Comparison of ENCODE assay signal across 14 cellular contexts in the genomic region with DNA sequence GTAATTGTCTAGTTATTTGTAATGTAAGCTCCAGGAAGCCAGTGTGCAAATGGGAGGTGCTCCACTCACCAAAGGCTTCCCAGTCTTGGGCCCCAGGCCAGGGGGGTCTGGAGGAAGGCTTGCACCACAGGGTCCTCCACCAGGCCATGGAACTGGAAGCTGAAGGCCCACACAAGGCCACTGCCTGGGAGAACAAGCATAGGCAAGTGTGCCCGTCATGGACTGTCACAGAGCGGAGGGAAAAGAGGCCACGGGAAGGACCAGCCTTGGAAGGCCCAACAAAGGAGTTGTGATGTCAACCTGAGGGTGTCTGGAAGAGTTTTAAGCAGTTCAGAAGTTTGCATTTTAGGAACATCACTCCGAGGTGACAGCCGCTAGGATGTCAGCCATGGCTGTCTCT. TPM values are rescaled to one million over a fixed set of nuclear protein-coding genes. Genes with fewer than 3 reads are reported as not detected.
A peak's percentile ranks its signal among the peaks of the same experiment; 100 is the strongest.
DNase-seq lines count a peak whose midpoint lies in the region; ATAC-seq and TF ChIP-seq lines count a peak whose summit lies in the region.
"Had no signal": no experiment of that assay in that cellular context is flagged by ENCODE, and none has a peak within 500 bp of the region (broad histone marks: within the 10 kb centered on the region; RNA-seq: fewer than 3 reads in every experiment).

No MANE protein-coding gene starts in this region.

- no peak overlapping the region for H3K4me3 ChIP-seq in Caco-2 (ENCODE audit: low read depth, low read length)
- H3K4me3 ChIP-seq: K562, Peyer's patch, SK-N-MC had no signal

- peaks cover 27% of the 10 kb centered on the region for H3K36me3 Mint-ChIP-seq in activated CD8-positive, alpha-beta T cell treated with anti-CD3 and anti-CD28 coated beads, Interleukin-2, amount 10 ng/mL, durations not matched to agents 7 days and 5 days (ENCODE audit: low read depth)
- peaks cover 26% of the 10 kb centered on the region for H3K36me3 Mint-ChIP-seq in activated CD8-positive, alpha-beta T cell treated with anti-CD3 and anti-CD28 coated beads for 36 hours (ENCODE audit: low read depth)
- H3K36me3 Mint-ChIP-seq in Caco-2 (ENCODE audit: insufficient read depth, unreplicated experiment): peaks cover 36% of the 10 kb centered on the region
- H3K36me3 Mint-ChIP-seq in activated T-helper 17 cell treated with anti-CD3 and anti-CD28 coated beads, Interleukin-2, amount 50 U/mL, for 72 hours (ENCODE audit: low read depth): peaks cover 32% of the 10 kb centered on the region

- ATAC-seq in activated CD8-positive, alpha-beta T cell treated with anti-CD3 and anti-CD28 coated beads, Interleukin-2, amount 10 ng/mL, durations not matched to agents 7 days and 5 days: no peak
- no peak for ATAC-seq in activated CD8-positive, alpha-beta T cell treated with anti-CD3 and anti-CD28 coated beads for 36 hours
- no peak for ATAC-seq in activated T-helper 17 cell treated with anti-CD3 and anti-CD28 coated beads, Interleukin-2, amount 50 U/mL, for 72 hours (replicated peaks)
- no peak for ATAC-seq in GM19324 (IDR thresholded peaks at IDR 0.05; ENCODE audit: low FRiP score, unreplicated experiment)
- ATAC-seq: K562, Right ventricle myocardium inferior had no signal

- no peaks in the 10 kb centered on the region; the same call in 1 of the 2 replicates for H3K36me3 ChIP-seq in Caco-2 (ENCODE audit: control insufficient read depth, insufficient read depth, low read length)
- H3K36me3 ChIP-seq: Peyer's patch had no signal

- H3K9me3 Mint-ChIP-seq in activated CD8-positive, alpha-beta T cell treated with anti-CD3 and anti-CD28 coated beads, Interleukin-2, amount 10 ng/mL, durations not matched to agents 7 days and 5 days (ENCODE audit: insufficient read depth): no peaks in the 10 kb centered on the region
- peaks cover 1% of the 10 kb centered on the region for H3K9me3 Mint-ChIP-seq in activated CD8-positive, alpha-beta T cell treated with anti-CD3 and anti-CD28 coated beads for 36 hours
- H3K9me3 Mint-ChIP-seq in Caco-2 (ENCODE audit: unreplicated experiment): no peaks in the 10 kb centered on the region
- no peaks in the 10 kb centered on the region for H3K9me3 Mint-ChIP-seq in activated T-helper 17 cell treated with anti-CD3 and anti-CD28 coated beads, Interleukin-2, amount 50 U/mL, for 72 hours

- peaks cover 2% of the 10 kb centered on the region; the same call in 1 of the 2 replicates for H3K4me1 ChIP-seq in Caco-2

- peak overlapping the region; percentile 68 for H3K27ac Mint-ChIP-seq in activated CD8-positive, alpha-beta T cell treated with anti-CD3 and anti-CD28 coated beads, Interleukin-2, amount 10 ng/mL, durations not matched to agents 7 days and 5 days
- no peak overlapping the region for H3K27ac Mint-ChIP-seq in activated CD8-positive, alpha-beta T cell treated with anti-CD3 and anti-CD28 coated beads for 36 hours
- no peak overlapping the region for H3K27ac Mint-ChIP-seq in Caco-2 (ENCODE audit: unreplicated experiment)
- H3K27ac Mint-ChIP-seq in activated T-helper 17 cell treated with anti-CD3 and anti-CD28 coated beads, Interleukin-2, amount 50 U/mL, for 72 hours: no peak overlapping the region

- H3K4me3 Mint-ChIP-seq in activated CD8-positive, alpha-beta T cell treated with anti-CD3 and anti-CD28 coated beads, Interleukin-2, amount 10 ng/mL, durations not matched to agents 7 days and 5 days: no peak overlapping the region
- H3K4me3 Mint-ChIP-seq in activated CD8-positive, alpha-beta T cell treated with anti-CD3 and anti-CD28 coated beads for 36 hours: no peak overlapping the region
- H3K4me3 Mint-ChIP-seq in Caco-2 (ENCODE audit: unreplicated experiment): peak overlapping the region; percentile 35
- H3K4me3 Mint-ChIP-seq in activated T-helper 17 cell treated with anti-CD3 and anti-CD28 coated beads, Interleukin-2, amount 50 U/mL, for 72 hours: peak overlapping the region; percentile 23

- DNase-seq in activated CD8-positive, alpha-beta T cell treated with anti-CD3 and anti-CD28 coated beads, Interleukin-2, amount 10 ng/mL, durations not matched to agents 7 days and 5 days: no peak
- no peak for DNase-seq in activated CD8-positive, alpha-beta T cell treated with anti-CD3 and anti-CD28 coated beads for 36 hours
- DNase-seq in Caco-2: no peak
- peak; percentile 63 for DNase-seq in posterior vena cava (ENCODE audit: low spot score)
- DNase-seq in kidney glomerular epithelial cell (lab: John Stamatoyannopoulos, UW): no peak
- DNase-seq: NCI-H1105; NCI-H526; NK-92 treated with Interleukin-12 subunit alpha and Interleukin-12 subunit beta, amount 100 ng/mL, for 24 hours had no signal

- POLR2A ChIA-PET in activated CD8-positive, alpha-beta T cell treated with anti-CD3 and anti-CD28 coated beads, Interleukin-2, amount 10 ng/mL, durations not matched to agents 7 days and 5 days (lab: Charles Lee): interaction anchor here (5.8 kb wide), 1 partner anchor 26 kb away, joined by 60 read pairs; a partner anchor contains a TSS
- POLR2A ChIA-PET in activated CD8-positive, alpha-beta T cell treated with anti-CD3 and anti-CD28 coated beads for 36 hours (lab: Charles Lee): no interaction called here
- POLR2A ChIA-PET in Caco-2 (lab: Charles Lee): no interaction called here

- peaks cover 37% of the 10 kb centered on the region for H3K4me1 Mint-ChIP-seq in activated CD8-positive, alpha-beta T cell treated with anti-CD3 and anti-CD28 coated beads, Interleukin-2, amount 10 ng/mL, durations not matched to agents 7 days and 5 days (ENCODE audit: low read depth)
- peaks cover 16% of the 10 kb centered on the region for H3K4me1 Mint-ChIP-seq in activated CD8-positive, alpha-beta T cell treated with anti-CD3 and anti-CD28 coated beads for 36 hours (ENCODE audit: low read depth)
- H3K4me1 Mint-ChIP-seq in Caco-2 (ENCODE audit: low read depth, unreplicated experiment): peaks cover 6% of the 10 kb centered on the region
- H3K4me1 Mint-ChIP-seq in activated T-helper 17 cell treated with anti-CD3 and anti-CD28 coated beads, Interleukin-2, amount 50 U/mL, for 72 hours: peaks cover 12% of the 10 kb centered on the region

- intact Hi-C loops in activated CD8-positive, alpha-beta T cell treated with anti-CD3 and anti-CD28 coated beads for 36 hours (cut with micrococcal nuclease): no loop called here
- intact Hi-C loops in Caco-2 (cut with micrococcal nuclease; ENCODE audit: unreplicated experiment): no loop called here
- intact Hi-C loops in posterior vena cava (cut with DNase I): no loop called here

- CTCF ChIA-PET in activated CD8-positive, alpha-beta T cell treated with anti-CD3 and anti-CD28 coated beads, Interleukin-2, amount 10 ng/mL, durations not matched to agents 7 days and 5 days (lab: Charles Lee): no interaction called here
- CTCF ChIA-PET in activated CD8-positive, alpha-beta T cell treated with anti-CD3 and anti-CD28 coated beads for 36 hours (lab: Charles Lee): no interaction called here
- CTCF ChIA-PET in Caco-2 (lab: Charles Lee): no interaction called here

- H3K27me3 ChIP-seq in Caco-2 (replicated peaks; ENCODE audit: control insufficient read depth, insufficient read depth, low read length): no peaks in the 10 kb centered on the region
- H3K27me3 ChIP-seq: Peyer's patch had no signal

- H3K9me3 ChIP-seq in Caco-2: no peaks in the 10 kb centered on the region
- H3K9me3 ChIP-seq: Peyer's patch had no signal

- no peak for TF ChIP-seq CTCF in activated CD8-positive, alpha-beta T cell treated with anti-CD3 and anti-CD28 coated beads for 36 hours (IDR thresholded peaks at IDR 0.05)
- TF ChIP-seq CTCF in Caco-2 (IDR thresholded peaks at IDR 0.05; ENCODE audit: insufficient read depth in 1 of 2, low read depth in 1 of 2, low read length in 1 of 2, severe bottlenecking in 1 of 2, unreplicated experiment in 1 of 2): no peak

- H3K27me3 Mint-ChIP-seq in activated CD8-positive, alpha-beta T cell treated with anti-CD3 and anti-CD28 coated beads, Interleukin-2, amount 10 ng/mL, durations not matched to agents 7 days and 5 days (ENCODE audit: low read depth): no peaks in the 10 kb centered on the region
- H3K27me3 Mint-ChIP-seq in activated CD8-positive, alpha-beta T cell treated with anti-CD3 and anti-CD28 coated beads for 36 hours: no peaks in the 10 kb centered on the region
- no peaks in the 10 kb centered on the region for H3K27me3 Mint-ChIP-seq in Caco-2 (ENCODE audit: insufficient read depth, unreplicated experiment)
- no peaks in the 10 kb centered on the region for H3K27me3 Mint-ChIP-seq in activated T-helper 17 cell treated with anti-CD3 and anti-CD28 coated beads, Interleukin-2, amount 50 U/mL, for 72 hours

- no TSS peak for BruUV-seq in Caco-2 (replicated peaks; lab: Mats Ljungman, UMichigan)

RNA-seq across cellular contexts. Expression of a gene that starts 3.0 kb away (rescaled TPM):
- total RNA-seq in activated CD8-positive, alpha-beta T cell treated with anti-CD3 and anti-CD28 coated beads, Interleukin-2, amount 10 ng/mL, durations not matched to agents 7 days and 5 days: 100 to 1,000 TPM; 501 to 511 TPM
- 100 to 1,000 TPM; 518 to 561 TPM for total RNA-seq in activated CD8-positive, alpha-beta T cell treated with anti-CD3 and anti-CD28 coated beads for 36 hours
- total RNA-seq in Caco-2 (2022) (332 and 382 TPM in 2 replicates), posterior vena cava (100 to 1,000 TPM; 320 to 360 TPM)
- total RNA-seq in activated T-helper 17 cell treated with anti-CD3 and anti-CD28 coated beads, Interleukin-2, amount 50 U/mL, for 72 hours: 100 to 1,000 TPM; 553 to 810 TPM

RNA-seq across cellular contexts. Expression of a gene that starts 27.6 kb away (rescaled TPM):
- 100 to 1,000 TPM; 163 to 182 TPM for total RNA-seq in activated CD8-positive, alpha-beta T cell treated with anti-CD3 and anti-CD28 coated beads, Interleukin-2, amount 10 ng/mL, durations not matched to agents 7 days and 5 days
- total RNA-seq in activated CD8-positive, alpha-beta T cell treated with anti-CD3 and anti-CD28 coated beads for 36 hours: 100 to 1,000 TPM; 174 to 178 TPM
- total RNA-seq in Caco-2 (2022): 175 and 184 TPM in 2 replicates
- 100 to 1,000 TPM; 160 to 280 TPM for total RNA-seq in activated T-helper 17 cell treated with anti-CD3 and anti-CD28 coated beads, Interleukin-2, amount 50 U/mL, for 72 hours
- 100 to 1,000 TPM; 182 to 196 TPM for total RNA-seq in posterior vena cava

RNA-seq across cellular contexts. Expression of a gene that starts 29.5 kb away (rescaled TPM):
- total RNA-seq in activated CD8-positive, alpha-beta T cell treated with anti-CD3 and anti-CD28 coated beads, Interleukin-2, amount 10 ng/mL, durations not matched to agents 7 days and 5 days: 1 to 10 TPM in 1 of 2 experiments, under 1 TPM in 1; 0.70 to 1.0 TPM
- 1 to 10 TPM; 1.2 to 1.4 TPM for total RNA-seq in activated CD8-positive, alpha-beta T cell treated with anti-CD3 and anti-CD28 coated beads for 36 hours
- 0.72 and 1.1 TPM in 2 replicates for total RNA-seq in Caco-2 (2022)
- 1 to 10 TPM; 2.2 to 2.9 TPM for total RNA-seq in activated T-helper 17 cell treated with anti-CD3 and anti-CD28 coated beads, Interleukin-2, amount 50 U/mL, for 72 hours
- 1 to 10 TPM in 1 of 2 donors, under 1 TPM in 1; 0.71 to 1.4 TPM for total RNA-seq in posterior vena cava

RNA-seq across cellular contexts. Expression of a gene that starts 37.9 kb away (rescaled TPM):
- total RNA-seq in activated CD8-positive, alpha-beta T cell treated with anti-CD3 and anti-CD28 coated beads, Interleukin-2, amount 10 ng/mL, durations not matched to agents 7 days and 5 days: not detected
- under 1 TPM in 1 of 2 experiments, not detected in 1; 0.29 TPM for total RNA-seq in activated CD8-positive, alpha-beta T cell treated with anti-CD3 and anti-CD28 coated beads for 36 hours
- total RNA-seq in Caco-2 (2022): not detected in 2 replicates
- not detected for total RNA-seq in activated T-helper 17 cell treated with anti-CD3 and anti-CD28 coated beads, Interleukin-2, amount 50 U/mL, for 72 hours
- not detected for total RNA-seq in posterior vena cava
- total RNA-seq: K562, Peyer's patch, Right ventricle myocardium inferior had no signal

RNA-seq across cellular contexts. Expression of a gene that starts 48.8 kb away (rescaled TPM):
- not detected for total RNA-seq in activated CD8-positive, alpha-beta T cell treated with anti-CD3 and anti-CD28 coated beads, Interleukin-2, amount 10 ng/mL, durations not matched to agents 7 days and 5 days
- total RNA-seq in activated CD8-positive, alpha-beta T cell treated with anti-CD3 and anti-CD28 coated beads for 36 hours: not detected
- total RNA-seq in Caco-2 (2022) (not detected in 2 replicates), posterior vena cava (not detected)
- total RNA-seq in activated T-helper 17 cell treated with anti-CD3 and anti-CD28 coated beads, Interleukin-2, amount 50 U/mL, for 72 hours: not detected
- total RNA-seq: K562, Peyer's patch, Right ventricle myocardium inferior had no signal

Comparison
In these comparisons a context has a peak if more than half of its experiments do, and no peak if none do; other contexts are left out.
1. H3K4me3 Mint-ChIP-seq: peak in Caco-2 (single experiment) and activated T-helper 17 cell treated with anti-CD3 and anti-CD28 coated beads, Interleukin-2, amount 50 U/mL, for 72 hours (single experiment); none in activated CD8-positive, alpha-beta T cell treated with anti-CD3 and anti-CD28 coated beads, Interleukin-2, amount 10 ng/mL, durations not matched to agents 7 days and 5 days (single experiment) and activated CD8-positive, alpha-beta T cell treated with anti-CD3 and anti-CD28 coated beads for 36 hours (single experiment).